Comparison of ENCODE assay signal across 12 cellular contexts in genomic region chr16:8861563-8862308, GRCh38. TPM values are rescaled to one million over a fixed set of nuclear protein-coding genes. Genes with fewer than 3 reads are reported as not detected.
DNase-seq lines count a peak whose midpoint lies in the region; ATAC-seq, FAIRE-seq and TF ChIP-seq lines count a peak whose summit lies in the region.
"Had no signal": no experiment of that assay in that cellular context is flagged by ENCODE, and none has a peak within 500 bp of the region (broad histone marks: within the 10 kb centered on the region; RNA-seq: fewer than 3 reads in every experiment).

No MANE protein-coding gene starts in this region.

- POLR2A ChIA-PET in K562 (lab: Yijun Ruan, JAX), result interaction anchor here (0.7 to 2.4 kb wide), 4 partner anchors 9 to 119 kb away, joined by 3 to 5 read pairs (median 3); no protein-coding TSS in a partner anchor

- no peak for FAIRE-seq in K562 (lab: Jason Lieb, UNC)

- H3K9me3 ChIP-seq in K562 (replicated peaks; ENCODE audit: control insufficient read depth, insufficient read depth, low read depth, low read length) (no peaks in the 10 kb centered on the region), liver (ENCODE audit: control insufficient read depth in 4 of 4, low read length in 3 of 4) (no peaks in the 10 kb centered on the region), thymus (ENCODE audit: control insufficient read depth) (no peaks in the 10 kb centered on the region), BE2C (no peaks in the 10 kb centered on the region)

- H4K20me1 ChIP-seq in K562 (replicated peaks; ENCODE audit: control insufficient read depth, insufficient read depth, low read length), result peaks cover 43% of the 10 kb centered on the region

- no TSS peak for BruUV-seq in K562 (replicated peaks; lab: Mats Ljungman, UMichigan)

- TF ChIP-seq POLR2A in K562 (conservative IDR thresholded peaks at IDR 0.05), result no peak

- H2AFZ ChIP-seq in K562 (ENCODE audit: low read depth, low read length), result no peak overlapping the region

- TF ChIP-seq CTCF in K562 (IDR thresholded peaks at IDR 0.05 in 2 of 3, conservative IDR thresholded peaks at IDR 0.05 in 1 of 3; ENCODE audit: insufficient read depth in 2 of 3, low read depth in 1 of 3, low read length in 3 of 3), result no peak
- TF ChIP-seq CTCF in liver (IDR thresholded peaks at IDR 0.05; ENCODE audit: low read depth, low read length, missing input control), result no peak
- TF ChIP-seq CTCF in BE2C (IDR thresholded peaks at IDR 0.05; ENCODE audit: low read depth, low read length), result no peak

- H3K4me3 ChIP-seq in K562, result no peak overlapping the region
- peak overlapping the region; percentile 47 to 54 (median 53) for H3K4me3 ChIP-seq in liver (ENCODE audit: low read depth in 1 of 3, low read length in 3 of 3)
- H3K4me3 ChIP-seq in thymus (ENCODE audit: low read length), result no peak overlapping the region
- H3K4me3 ChIP-seq in BE2C (ENCODE audit: low read depth, low read length), result no peak overlapping the region

- intact Hi-C loops in K562 (cut with micrococcal nuclease), result no loop called here

- H3K79me2 ChIP-seq in K562 (ENCODE audit: control insufficient read depth, insufficient read depth, low read length), result peaks cover 73% of the 10 kb centered on the region

- in situ Hi-C loops in K562 (cut with MboI), result no loop called here

- CTCF ChIA-PET in K562 (lab: Yijun Ruan, JAX; ENCODE audit: low intra/inter-chr PET ratio), result no interaction called here

- H3K9ac ChIP-seq in K562 (ENCODE audit: insufficient read depth in 1 of 2, low read depth in 2 of 2, low read length in 2 of 2) (peak overlapping the region in 1 of 2 experiments; percentile 45; a peak in 2 of 4 replicates), liver (ENCODE audit: low read depth in 1 of 2, low read length in 2 of 2) (peak overlapping the region in 1 of 2 donors; percentile 9)

- H3K4me1 ChIP-seq in K562 (replicated peaks in 1 of 2; ENCODE audit: control insufficient read depth in 2 of 2, insufficient read depth in 2 of 2, low read length in 2 of 2) (peaks cover 37 to 64% of the 10 kb centered on the region in 2 experiments), liver (ENCODE audit: control insufficient read depth in 4 of 4, insufficient read depth in 4 of 4, low read length in 3 of 4) (peaks cover 29 to 72% (median 57%) of the 10 kb centered on the region in 4 donors), thymus (ENCODE audit: control insufficient read depth, insufficient read depth, low read length) (peaks cover 8% of the 10 kb centered on the region), BE2C (peaks cover 15% of the 10 kb centered on the region)

- ATAC-seq in K562, result peak; percentile 33
- no peak for ATAC-seq in GM21576 (IDR thresholded peaks at IDR 0.05; ENCODE audit: unreplicated experiment)

- peak; percentile 23 for DNase-seq in DMS53 (lab: John Stamatoyannopoulos, UW)
- DNase-seq in DMS53 treated with DMSO at 0.1 percent for 48 hours (lab: John Stamatoyannopoulos, UW; ENCODE audit: unreplicated experiment), result no peak
- DNase-seq in K562 (ENCODE audit: extremely low read depth in 1 of 4, low spot score in 3 of 4), result peak in 2 of 4 experiments; percentile 52 to 63
- no peak for DNase-seq in NOMO-1 treated with DMSO at 0.1 percent for 48 hours (lab: John Stamatoyannopoulos, UW; ENCODE audit: unreplicated experiment)
- DNase-seq in BE2C, result no peak
- DNase-seq: 8988T; NCI-H1930; stimulated activated CD4-positive, alpha-beta T cell treated with anti-CD3 and anti-CD28 coated beads, Interleukin-12 subunit alpha, Interleukin-12 subunit beta, amount 100 ng/mL, for 4 hours; stimulated activated naive CD4-positive, alpha-beta T cell treated with Interleukin-2 at 50 U/mL for 16 hours had no signal

- H3K36me3 ChIP-seq in K562 (ENCODE audit: control insufficient read depth, insufficient read depth, low read length) (peaks cover 38% of the 10 kb centered on the region; the same call in 1 of the 3 replicates), liver (ENCODE audit: control insufficient read depth in 4 of 4, insufficient read depth in 3 of 4, low read depth in 1 of 4, low read length in 3 of 4) (peaks cover 3 to 12% (median 4%) of the 10 kb centered on the region in 4 donors), thymus (ENCODE audit: control insufficient read depth, insufficient read depth) (peaks cover 46% of the 10 kb centered on the region), BE2C (peaks cover 29% of the 10 kb centered on the region)

- H3K27me3 ChIP-seq in K562 (ENCODE audit: control insufficient read depth in 2 of 2, insufficient read depth in 2 of 2, low read length in 2 of 2) (no peaks in the 10 kb centered on the region), liver (ENCODE audit: control insufficient read depth in 4 of 4, insufficient read depth in 4 of 4, low read length in 3 of 4) (no peaks in the 10 kb centered on the region), thymus (ENCODE audit: control insufficient read depth, insufficient read depth) (no peaks in the 10 kb centered on the region), BE2C (no peaks in the 10 kb centered on the region)

- TF ChIP-seq RAD21 in K562 (CRISPR knock-in tag; conservative IDR thresholded peaks at IDR 0.05 in 1 of 2, IDR thresholded peaks at IDR 0.05 in 1 of 2) (no peak), liver (IDR thresholded peaks at IDR 0.05) (no peak)

- WGBS in K562 (ENCODE audit: insufficient coverage, low coverage, missing lambda C conversion rate), result 58% methylated on average over 13 of the region's 14 CpGs
- WGBS in liver, result 42% methylated on average over 14 of the region's 14 CpGs
- 93% methylated on average over 14 of the region's 14 CpGs for WGBS in thymus

- TF ChIP-seq EP300 in K562 (IDR thresholded peaks at IDR 0.05; ENCODE audit: low read length), result no peak

- H3K27ac ChIP-seq in K562 (ENCODE audit: extremely low read depth, low read depth, low read length) (no peak overlapping the region), liver (ENCODE audit: low read depth in 1 of 2, low read length in 2 of 2) (peak overlapping the region; percentile 86 to 93), thymus (ENCODE audit: low read depth) (peak overlapping the region; percentile 3)

- no peak overlapping the region; the same call in 1 of the 2 replicates for H3K4me2 ChIP-seq in K562 (ENCODE audit: insufficient read depth, low read length)

- peaks cover 19% of the 10 kb centered on the region for H3K9me1 ChIP-seq in K562 (ENCODE audit: control insufficient read depth, insufficient read depth, low read length)

TF ChIP-seq in liver, 16 proteins besides CTCF, POLR2A, EP300 and RAD21 (continues in another document):
- TF ChIP-seq RXRA (IDR thresholded peaks at IDR 0.05) (peak; percentile 87 to 90), GABPA (IDR thresholded peaks at IDR 0.05 in 1 of 2, conservative IDR thresholded peaks at IDR 0.05 in 1 of 2) (no peak), YY1 (IDR thresholded peaks at IDR 0.05) (peak; percentile 47), HNF4A (conservative IDR thresholded peaks at IDR 0.05) (peak; percentile 64 to 68), FOXA2 (IDR thresholded peaks at IDR 0.05) (no peak)

RNA-seq across cellular contexts. Expression of gene CARHSP1, which starts 7.1 kb away (rescaled TPM):
- 20.8 and 44.6 TPM in 2 replicates for total RNA-seq in K562 (2011; cell fraction: chromatin; rRNA removed; ENCODE audit: low replicate concordance)
- total RNA-seq in K562 (2011; cell fraction: nucleolus; rRNA removed), result 34.7 and 35.1 TPM in 2 replicates
- 29.4 and 42.3 TPM in 2 replicates for total RNA-seq in K562 (2011; cell fraction: nucleoplasm; rRNA removed)
- total RNA-seq in K562 (2014; rRNA removed) (112 and 114 TPM in 2 replicates), K562 (2014; rRNA removed; fragmentation: Illumina TruSeq; extraction: Trizol) (27.0 and 41.1 TPM in 2 replicates), K562 (2015; rRNA removed; fragmentation: Illumina TruSeq; extraction: Trizol) (65.2 and 68.5 TPM in 2 replicates), K562 (2021) (74.5 and 78.0 TPM in 2 replicates), liver (100 to 1,000 TPM in 1 of 2 donors, 10 to 100 TPM in 1; 81.2 to 162 TPM)
- polyA plus RNA-seq in K562 (2011; rRNA removed) (37.0 and 40.8 TPM in 2 replicates), K562 (2014; fragmentation: Illumina TruSeq; extraction: Trizol) (40.4 and 87.0 TPM in 2 replicates), K562 (2014; fragmentation: Nextera tagmentation; extraction: Ambion mirVana) (10 to 100 TPM in 1 of 2 experiments, 1 to 10 TPM in 1; 5.8 to 17.1 TPM), K562 (2014; rRNA removed) (97.9 and 104 TPM in 2 replicates), liver (100 to 1,000 TPM in 1 of 2 donors, 10 to 100 TPM in 1; 96.9 to 141 TPM), thymus (100 TPM)
- polyA plus RNA-seq in K562 (2011; cell fraction: cytosol; rRNA removed), result 46.0 and 113 TPM in 2 replicates
- polyA plus RNA-seq in K562 (2011; cell fraction: nucleus; rRNA removed), result 25.6 and 34.1 TPM in 2 replicates
- polyA plus RNA-seq in K562 (2012), result 72.1 and 96.6 TPM in 2 replicates
- 39.1 and 58.1 TPM in 2 replicates for polyA minus RNA-seq in K562 (2011; rRNA and poly(A)+ RNA removed)
- 34.9 and 36.6 TPM in 2 replicates for polyA minus RNA-seq in K562 (2011; cell fraction: cytosol; rRNA and poly(A)+ RNA removed)
- 12.1 and 17.4 TPM in 2 replicates for polyA minus RNA-seq in K562 (2011; cell fraction: nucleus; rRNA and poly(A)+ RNA removed)
- polyA plus RNA-seq in BE2C (2012; ENCODE audit: insufficient read depth, insufficient read length, low read depth), result 101 TPM

RNA-seq across cellular contexts. Expression of gene LITAFD, which starts 20.4 kb away (rescaled TPM):
- not detected in 2 replicates for total RNA-seq in K562 (2011; cell fraction: chromatin; rRNA removed; ENCODE audit: low replicate concordance)
- not detected in 2 replicates for total RNA-seq in K562 (2011; cell fraction: nucleolus; rRNA removed)
- not detected in 2 replicates for total RNA-seq in K562 (2011; cell fraction: nucleoplasm; rRNA removed)
- not detected in 2 replicates for total RNA-seq in K562 (2014; rRNA removed)
- not detected in 2 replicates for total RNA-seq in K562 (2014; rRNA removed; fragmentation: Illumina TruSeq; extraction: Trizol)
- total RNA-seq in K562 (2015; rRNA removed; fragmentation: Illumina TruSeq; extraction: Trizol), result not detected in 2 replicates
- not detected in 2 replicates for total RNA-seq in K562 (2021)
- polyA plus RNA-seq in K562 (2011; rRNA removed), result not detected in 2 replicates
- polyA plus RNA-seq in K562 (2011; cell fraction: cytosol; rRNA removed), result not detected in 2 replicates
- not detected in 2 replicates for polyA plus RNA-seq in K562 (2011; cell fraction: nucleus; rRNA removed)
- polyA plus RNA-seq in K562 (2012), result not detected in 2 replicates
- polyA plus RNA-seq in K562 (2014; fragmentation: Illumina TruSeq; extraction: Trizol), result not detected in 2 replicates
- polyA plus RNA-seq in K562 (2014; fragmentation: Nextera tagmentation; extraction: Ambion mirVana), result not detected
- polyA plus RNA-seq in K562 (2014; rRNA removed), result not detected in 2 replicates
- not detected in 2 replicates for polyA minus RNA-seq in K562 (2011; rRNA and poly(A)+ RNA removed)
- polyA minus RNA-seq in K562 (2011; cell fraction: cytosol; rRNA and poly(A)+ RNA removed), result not detected in 2 replicates
- polyA minus RNA-seq in K562 (2011; cell fraction: nucleus; rRNA and poly(A)+ RNA removed), result not detected in 2 replicates
- total RNA-seq in liver, result not detected
- not detected for polyA plus RNA-seq in liver
- polyA plus RNA-seq in thymus, result not detected
- polyA plus RNA-seq in BE2C (2012; ENCODE audit: insufficient read depth, insufficient read length, low read depth), result not detected

Comparison
In these comparisons a context has a peak if more than half of its experiments do, and no peak if none do; other contexts are left out.
1. H3K4me3 ChIP-seq: peak in liver (3 of 3); none in K562 (single experiment), thymus (single experiment) and BE2C (single experiment).